ENCODE assay signal across 8 cellular contexts in the genomic region with DNA sequence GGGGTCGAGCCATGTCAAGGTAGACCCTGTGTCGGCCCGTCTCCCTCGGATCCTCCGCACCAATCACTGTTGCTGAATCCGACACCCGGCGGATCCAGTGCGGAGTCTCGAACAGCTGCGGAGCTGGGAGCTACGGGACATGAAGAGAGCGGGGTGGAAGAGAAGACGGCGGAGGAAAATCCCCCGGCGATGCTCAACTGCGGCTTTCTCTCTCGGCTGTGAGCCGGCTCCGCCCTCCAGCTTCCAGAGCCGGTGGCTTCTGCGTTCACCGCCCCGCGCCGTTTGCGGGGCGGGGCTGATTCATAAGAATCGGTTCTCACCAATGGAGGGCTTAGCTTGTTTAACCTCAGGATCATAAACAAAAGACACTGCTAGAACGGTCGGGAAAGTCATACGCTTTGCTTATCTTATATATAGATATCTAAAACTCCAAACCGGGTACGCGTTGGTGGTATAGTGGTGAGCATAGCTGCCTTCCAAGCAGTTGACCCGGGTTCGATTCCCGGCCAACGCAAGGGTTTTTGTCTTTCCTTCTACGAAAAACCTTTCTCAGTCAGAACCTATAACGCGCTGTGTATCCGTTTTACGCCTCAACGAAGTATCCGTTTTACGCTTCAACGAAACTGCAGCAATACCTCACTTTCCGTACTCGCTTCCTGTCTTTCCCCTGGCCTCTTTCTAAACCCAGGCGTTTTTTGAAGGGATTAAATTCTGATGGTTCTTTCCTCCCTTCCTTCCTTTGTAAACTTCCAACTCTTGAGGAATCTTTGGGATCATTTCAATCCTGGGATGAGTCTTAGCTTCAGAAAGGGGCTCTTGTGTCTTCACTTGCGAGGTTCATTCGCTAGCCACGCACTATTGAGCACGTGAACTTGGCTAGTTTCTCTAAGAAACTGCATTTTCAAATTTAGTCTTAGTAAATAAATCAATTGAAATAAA. TPM values are rescaled to one million over a fixed set of nuclear protein-coding genes. Genes with fewer than 3 reads are reported as not detected.
DNase-seq lines count a peak whose midpoint lies in the region; ATAC-seq and TF ChIP-seq lines count a peak whose summit lies in the region.
"Not testable (repeated sequence)": the region's sequence is repeated elsewhere in the genome, so short reads cannot be mapped to it uniquely, and the experiment has no call there.

No MANE protein-coding gene starts in this region.

- peak overlapping the region; percentile 92 for H3K4me3 Mint-ChIP-seq in osteocyte (ENCODE audit: unreplicated experiment)

- WGBS in testis, 2 donors = 0 to 2% methylated on average over 37 to 53 of the region's 56 CpGs

- H3K27ac Mint-ChIP-seq in osteocyte (ENCODE audit: unreplicated experiment) = peak overlapping the region; percentile 87

- peaks cover 18% of the 10 kb centered on the region for H3K4me1 Mint-ChIP-seq in osteocyte (ENCODE audit: unreplicated experiment)

- not testable (repeated sequence) for H3K27me3 ChIP-seq in GM06990 (replicated peaks; ENCODE audit: control insufficient read depth, insufficient read depth, low read length); testis

- intact Hi-C loops in Right ventricle myocardium inferior (cut with DNase I) = loop anchor here (10.0 kb wide), 1 partner anchor 136 kb away; no protein-coding TSS in a partner anchor
- intact Hi-C loops in testis (cut with DNase I; ENCODE audit: low total_unique reads) = not testable (repeated sequence)

- not testable (repeated sequence) for H3K9me3 ChIP-seq in testis

- not testable (repeated sequence) for TF ChIP-seq POLR2A in testis (IDR thresholded peaks at IDR 0.05)

- peak; percentile 65 for ATAC-seq in HG02763 (IDR thresholded peaks at IDR 0.05; ENCODE audit: unreplicated experiment)
- ATAC-seq in Right ventricle myocardium inferior = peak; percentile 80

- H3K27ac ChIP-seq in testis = peak overlapping the region; percentile 86 to 92

- H3K36me3 ChIP-seq in GM06990 (ENCODE audit: control insufficient read depth, insufficient read depth, low read length); testis (ENCODE audit: low read depth, missing control alignments): not testable (repeated sequence)

- not testable (repeated sequence) for TF ChIP-seq CTCF in GM06990 (IDR thresholded peaks at IDR 0.05; ENCODE audit: insufficient read depth, low read length, poor library complexity, severe bottlenecking); osteocyte (IDR thresholded peaks at IDR 0.05); testis (IDR thresholded peaks at IDR 0.05)

- H3K4me1 ChIP-seq in testis = not testable (repeated sequence)

- DNase-seq in GM06990 (ENCODE audit: extremely low read depth, insufficient read length) (peak; percentile 93), NCI-H128 (lab: John Stamatoyannopoulos, UW; ENCODE audit: unreplicated experiment) (peak; percentile 43), SW 1271 (lab: John Stamatoyannopoulos, UW) (peak; percentile 82 to 85), Right ventricle myocardium inferior (ENCODE audit: missing footprints) (peak; percentile 89), osteocyte (ENCODE audit: extremely low spot score, unreplicated experiment) (peak; percentile 92), testis (peak; percentile 90)
- peak; percentile 80 for DNase-seq in activated naive CD8-positive, alpha-beta T cell treated with anti-CD3 and anti-CD28 coated beads, Interleukin-2, amount 50 U/mL, for 16 hours (ENCODE audit: low read depth, low spot score)

- H3K36me3 Mint-ChIP-seq in osteocyte (ENCODE audit: unreplicated experiment) = not testable (repeated sequence)

- H3K27me3 Mint-ChIP-seq in osteocyte (ENCODE audit: unreplicated experiment) = peaks cover 22% of the 10 kb centered on the region

- peak overlapping the region; percentile 69 for H3K4me3 ChIP-seq in GM06990 (replicated peaks; ENCODE audit: low read depth, low read length)
- H3K4me3 ChIP-seq in testis = peak overlapping the region; percentile 69 to 70

- H3K9me3 Mint-ChIP-seq in osteocyte (ENCODE audit: unreplicated experiment) = not testable (repeated sequence)

RNA-seq across cellular contexts. Expression of a gene that starts 6.6 kb away (rescaled TPM):
- total RNA-seq in Right ventricle myocardium inferior (1.1 TPM), osteocyte (not detected in 2 replicates), testis (1 to 10 TPM in 1 of 2 donors, under 1 TPM in 1; 0.94 to 2.5 TPM)
- 2.8 TPM for polyA plus RNA-seq in testis (ENCODE audit: insufficient read depth, low read depth, low replicate concordance)

RNA-seq across cellular contexts. Expression of a gene that starts 18.7 kb away (rescaled TPM):
- total RNA-seq in Right ventricle myocardium inferior = 31.4 TPM
- total RNA-seq in osteocyte = not detected in 2 replicates
- 1 to 10 TPM; 2.0 to 5.5 TPM for total RNA-seq in testis
- 25.7 TPM for polyA plus RNA-seq in testis (ENCODE audit: insufficient read depth, low read depth, low replicate concordance)

RNA-seq across cellular contexts. Expression of a gene that starts 25.7 kb away (rescaled TPM):
- total RNA-seq in Right ventricle myocardium inferior = 22.1 TPM
- total RNA-seq in osteocyte = not detected in 2 replicates
- total RNA-seq in testis = 10 to 100 TPM in 1 of 2 donors, 1 to 10 TPM in 1; 7.2 to 19.9 TPM
- polyA plus RNA-seq in testis (ENCODE audit: insufficient read depth, low read depth, low replicate concordance) = 15.4 TPM

Comparison
In these comparisons a context has a peak if more than half of its experiments do, and no peak if none do; other contexts are left out.
1. Peak in every context shown above with its lines: DNase-seq, ATAC-seq, H3K4me3 ChIP-seq and H3K27ac ChIP-seq.
2. DNase-seq: peak in every context shown above with its lines; median percentile 93 in GM06990; 92 in osteocyte; 90 in testis; 89 in Right ventricle myocardium inferior; 84 in SW 1271; 80 in activated naive CD8-positive, alpha-beta T cell treated with anti-CD3 and anti-CD28 coated beads, Interleukin-2, amount 50 U/mL, for 16 hours; 43 in NCI-H128.